Comparison of ENCODE assay signal across 8 cellular contexts in genomic region chr2:60707750-60708371, GRCh38. TPM values are rescaled to one million over a fixed set of nuclear protein-coding genes. Genes with fewer than 3 reads are reported as not detected.
DNase-seq lines count a peak whose midpoint lies in the region; ATAC-seq and TF ChIP-seq lines count a peak whose summit lies in the region.

No MANE protein-coding gene starts in this region.

- H3K9me3 ChIP-seq in Panc1 (ENCODE audit: control insufficient read depth, insufficient read depth, low read depth, low read length) = no peaks in the 10 kb centered on the region

- DNase-seq in EH (ENCODE audit: low read depth) (peak; percentile 49), Panc1 (ENCODE audit: low read depth, low spot score) (peak; percentile 18), myocyte (ENCODE audit: low read depth) (peak; percentile 58), nucleus accumbens (lab: John Stamatoyannopoulos, UW) (no peak)
- peak; percentile 2 to 11 (median 7) for DNase-seq in effector memory CD8-positive, alpha-beta T cell

- no peaks in the 10 kb centered on the region for H3K4me1 ChIP-seq in Panc1 (ENCODE audit: control insufficient read depth, insufficient read depth, low read length)

- intact Hi-C loops in Panc1 (cut with micrococcal nuclease; ENCODE audit: unreplicated experiment) = loop anchor here (2.0 to 10.0 kb wide), 2 partner anchors 77 to 291 kb away; no protein-coding TSS in a partner anchor

- no peaks in the 10 kb centered on the region for H3K36me3 ChIP-seq in Panc1 (ENCODE audit: control insufficient read depth, insufficient read depth, low read length)

- POLR2A ChIA-PET in Panc1 (lab: Charles Lee) = no interaction called here

- H3K4me3 ChIP-seq in Panc1 (ENCODE audit: low read depth in 2 of 2, low read length in 2 of 2) = no peak overlapping the region

- H3K36me3 Mint-ChIP-seq in effector memory CD8-positive, alpha-beta T cell (ENCODE audit: insufficient read depth) = no peaks in the 10 kb centered on the region

- H3K4me3 Mint-ChIP-seq in effector memory CD8-positive, alpha-beta T cell = no peak overlapping the region

- CTCF ChIA-PET in Panc1 (lab: Charles Lee) = interaction anchor here (0.6 to 1.2 kb wide), 2 partner anchors 29 to 291 kb away, joined by 5 to 6 read pairs; no protein-coding TSS in a partner anchor

- H3K27ac ChIP-seq in Panc1 (ENCODE audit: low read length) = no peak overlapping the region

- H3K27me3 Mint-ChIP-seq in effector memory CD8-positive, alpha-beta T cell = peaks cover 6 to 7% of the 10 kb centered on the region in 2 donors

- no peaks in the 10 kb centered on the region for H3K27me3 ChIP-seq in Panc1 (ENCODE audit: control insufficient read depth, insufficient read depth, low read length)

- peak overlapping the region in 1 of 2 donors; percentile 38 for H3K27ac Mint-ChIP-seq in effector memory CD8-positive, alpha-beta T cell

- in situ Hi-C loops in Panc1 (cut with HindIII; ENCODE audit: low pct_unique_long_range_greater_than_20kb, low sequenced_read_pairs) = no loop called here

- ATAC-seq in HG03442 (IDR thresholded peaks at IDR 0.05; ENCODE audit: unreplicated experiment) (peak; percentile 42), Panc1 (peak; percentile 63; the same call in 1 of the 2 replicates), GM18519 (IDR thresholded peaks at IDR 0.05; ENCODE audit: low FRiP score, unreplicated experiment) (no peak), HG02840 (IDR thresholded peaks at IDR 0.05; ENCODE audit: low FRiP score, unreplicated experiment) (no peak)
- ATAC-seq in effector memory CD8-positive, alpha-beta T cell (replicated peaks) = peak; percentile 42

- no TSS peak for BruUV-seq in Panc1 (replicated peaks; lab: Mats Ljungman, UMichigan)

- no peaks in the 10 kb centered on the region for H3K9me3 Mint-ChIP-seq in effector memory CD8-positive, alpha-beta T cell

- peak; percentile 79 for TF ChIP-seq CTCF in Panc1 (IDR thresholded peaks at IDR 0.05)

- H3K4me1 Mint-ChIP-seq in effector memory CD8-positive, alpha-beta T cell (ENCODE audit: low read depth in 2 of 2) = no peaks in the 10 kb centered on the region

RNA-seq across cellular contexts. Expression of gene PAPOLG, which starts 48.2 kb away (rescaled TPM):
- total RNA-seq in Panc1 (2021; ENCODE audit: unreplicated experiment) (10.9 TPM), myocyte (14.7 and 15.2 TPM in 2 replicates)
- 3.9 TPM for polyA plus RNA-seq in Panc1 (2012; ENCODE audit: insufficient read length)
- 3.5 TPM for polyA plus RNA-seq in myocyte (2012)

Comparison
In these comparisons a context has a peak if more than half of its experiments do, and no peak if none do; other contexts are left out.
1. DNase-seq: peak in EH (single experiment), Panc1 (single experiment), effector memory CD8-positive, alpha-beta T cell (3 of 3) and myocyte (single experiment); none in nucleus accumbens (0 of 56).
2. ATAC-seq: peak in HG03442 (single experiment), Panc1 (single experiment) and effector memory CD8-positive, alpha-beta T cell (single experiment); none in GM18519 (single experiment) and HG02840 (single experiment).